Comparison of ENCODE assay signal across 9 cellular contexts in the genomic region with DNA sequence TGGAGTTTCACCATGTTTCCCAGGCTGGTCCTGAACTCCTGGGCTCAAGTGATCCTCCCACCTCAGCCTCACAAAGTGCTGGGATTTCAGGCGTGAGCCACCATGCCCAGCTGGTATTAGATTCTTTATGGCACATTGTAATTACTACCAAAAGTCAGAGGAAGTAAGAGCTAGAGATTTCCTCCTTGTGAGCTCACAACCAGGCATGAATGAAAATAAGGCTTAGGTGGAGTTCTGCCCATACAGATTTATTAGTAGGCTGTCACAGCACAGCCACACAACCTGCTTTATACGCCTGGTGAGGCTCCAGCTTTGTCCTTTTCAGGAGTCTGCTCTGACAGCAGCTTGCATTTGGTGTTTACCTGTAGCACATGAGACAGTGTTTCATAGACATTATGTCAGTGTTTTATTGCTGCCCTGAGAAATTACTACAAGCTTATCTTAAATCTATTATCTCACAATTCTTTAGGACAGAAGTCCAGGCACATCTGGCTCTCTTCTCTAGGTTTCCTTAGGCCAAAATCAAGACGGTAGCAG.
DNase-seq lines count a peak whose midpoint lies in the region; ATAC-seq and TF ChIP-seq lines count a peak whose summit lies in the region.
"Had no signal": no experiment of that assay in that cellular context is flagged by ENCODE, and none has a peak within 500 bp of the region (broad histone marks: within the 10 kb centered on the region; RNA-seq: fewer than 3 reads in every experiment).

No MANE protein-coding gene starts in this region.

- no peak for TF ChIP-seq EP300 in upper lobe of left lung (IDR thresholded peaks at IDR 0.05)

- no peaks in the 10 kb centered on the region for H3K4me1 Mint-ChIP-seq in activated T-helper 17 cell treated with anti-CD3 and anti-CD28 coated beads, Interleukin-2, amount 50 U/mL, for 72 hours

- WGBS in upper lobe of left lung, 2 donors, result 48 to 67% methylated on average over 3 of the region's 3 CpGs
- WGBS in spleen, 5 donors, result 63 to 83% (median 75%) methylated on average over 3 of the region's 3 CpGs

- ATAC-seq in activated T-helper 17 cell treated with anti-CD3 and anti-CD28 coated beads, Interleukin-2, amount 50 U/mL, for 72 hours (replicated peaks), result no peak
- ATAC-seq in left colon, result peak; percentile 90
- no peak for ATAC-seq in upper lobe of left lung (ENCODE audit: low FRiP score in 2 of 2)
- no peak for ATAC-seq in HG03039 (IDR thresholded peaks at IDR 0.05; ENCODE audit: unreplicated experiment)

- H3K9me3 ChIP-seq in cardiac muscle cell (ENCODE audit: low read depth), result no peaks in the 10 kb centered on the region
- H3K9me3 ChIP-seq in upper lobe of left lung, result no peaks in the 10 kb centered on the region
- no peaks in the 10 kb centered on the region for H3K9me3 ChIP-seq in spleen

- no peaks in the 10 kb centered on the region for H3K27me3 Mint-ChIP-seq in activated T-helper 17 cell treated with anti-CD3 and anti-CD28 coated beads, Interleukin-2, amount 50 U/mL, for 72 hours

- no peaks in the 10 kb centered on the region for H3K36me3 Mint-ChIP-seq in activated T-helper 17 cell treated with anti-CD3 and anti-CD28 coated beads, Interleukin-2, amount 50 U/mL, for 72 hours (ENCODE audit: low read depth)

- H3K27me3 ChIP-seq in cardiac muscle cell (no peaks in the 10 kb centered on the region), upper lobe of left lung (no peaks in the 10 kb centered on the region), spleen (replicated peaks in 1 of 7) (no peaks in the 10 kb centered on the region)

- no peaks in the 10 kb centered on the region for H3K36me3 ChIP-seq in cardiac muscle cell
- H3K36me3 ChIP-seq in upper lobe of left lung, result peaks cover 0 to 6% (median 0%) of the 10 kb centered on the region in 4 donors
- no peaks in the 10 kb centered on the region for H3K36me3 ChIP-seq in spleen

- H3K4me3 ChIP-seq in cardiac muscle cell (no peak overlapping the region), upper lobe of left lung (no peak overlapping the region), spleen (no peak overlapping the region)

- no peak overlapping the region for H3K4me3 Mint-ChIP-seq in activated T-helper 17 cell treated with anti-CD3 and anti-CD28 coated beads, Interleukin-2, amount 50 U/mL, for 72 hours

- intact Hi-C loops in cardiac septum (cut with DNase I) (no loop called here), left colon (cut with DNase I, micrococcal nuclease) (no loop called here), spleen (cut with DNase I; ENCODE audit: low total_unique reads) (no loop called here)

- peak overlapping the region; percentile 75 for H3K27ac Mint-ChIP-seq in activated T-helper 17 cell treated with anti-CD3 and anti-CD28 coated beads, Interleukin-2, amount 50 U/mL, for 72 hours

- peak overlapping the region; percentile 1 for H3K27ac ChIP-seq in cardiac muscle cell
- H3K27ac ChIP-seq in upper lobe of left lung, result peak overlapping the region; percentile 47 to 64 (median 58)
- peak overlapping the region in 3 of 8 donors; percentile 4 to 55 (median 37) for H3K27ac ChIP-seq in spleen

- TF ChIP-seq POLR2A in upper lobe of left lung (IDR thresholded peaks at IDR 0.05) (no peak), spleen (IDR thresholded peaks at IDR 0.05) (no peak)

- peaks cover 52% of the 10 kb centered on the region for H3K4me1 ChIP-seq in cardiac muscle cell (ENCODE audit: low read depth)
- H3K4me1 ChIP-seq in upper lobe of left lung, result peaks cover 20 to 51% (median 31%) of the 10 kb centered on the region in 4 donors
- H3K4me1 ChIP-seq in spleen, result peaks cover 0 to 40% (median 21%) of the 10 kb centered on the region in 6 donors

- DNase-seq in cardiac muscle cell (ENCODE audit: low read depth in 1 of 2, low spot score in 1 of 2) (no peak), cardiac septum (ENCODE audit: low spot score) (no peak), left colon (peak; percentile 34 to 53), upper lobe of left lung (no peak), spleen (no peak), nucleus accumbens (lab: John Stamatoyannopoulos, UW) (no peak)
- DNase-seq: NCI-H1930 had no signal

- H3K9me3 Mint-ChIP-seq in activated T-helper 17 cell treated with anti-CD3 and anti-CD28 coated beads, Interleukin-2, amount 50 U/mL, for 72 hours, result no peaks in the 10 kb centered on the region

- TF ChIP-seq CTCF in cardiac muscle cell (IDR thresholded peaks at IDR 0.05; ENCODE audit: low read depth, low read length), result no peak
- TF ChIP-seq CTCF in upper lobe of left lung (IDR thresholded peaks at IDR 0.05), result no peak
- no peak for TF ChIP-seq CTCF in spleen (IDR thresholded peaks at IDR 0.05 in 8 of 11, conservative IDR thresholded peaks at IDR 0.05 in 3 of 11)

Comparison
In these comparisons a context has a peak if more than half of its experiments do, and no peak if none do; other contexts are left out.
1. DNase-seq: peak in left colon (2 of 2); none in cardiac muscle cell (0 of 2), cardiac septum (single experiment), upper lobe of left lung (0 of 2), spleen (single experiment) and nucleus accumbens (0 of 56).